In genomic region chr4:116866116-116866515, GRCh38 we compare ENCODE assay signal across 19 cellular contexts.
"Had no signal": no experiment of that assay in that cellular context is flagged by ENCODE, and none has a peak within 500 bp of the region (broad histone marks: within the 10 kb centered on the region; RNA-seq: fewer than 3 reads in every experiment).

No MANE protein-coding gene starts in this region.

- H3K9me3 ChIP-seq: psoas muscle, right lobe of liver had no signal

- H3K36me3 ChIP-seq: right lobe of liver had no signal

- H3K4me1 ChIP-seq: psoas muscle, right lobe of liver had no signal

- FAIRE-seq: bronchial epithelial cell had no signal

- H3K4me3 ChIP-seq: lung, psoas muscle, right lobe of liver had no signal

- H3K27ac ChIP-seq: epithelial cell of prostate, psoas muscle, right lobe of liver, VCaP had no signal

- DNase-seq: activated CD4-positive, alpha-beta memory T cell treated with anti-CD3 and anti-CD28 coated beads, Interleukin-2, amount 10 ng/mL, durations not matched to agents 7 days and 5 days; activated CD4-positive, alpha-beta T cell treated with anti-CD3 and anti-CD28 coated beads for 36 hours; activated CD8-positive, alpha-beta memory T cell treated with anti-CD3 and anti-CD28 coated beads, Interleukin-2, amount 50 U/mL, for 4 hours; activated gamma-delta T cell; activated T-cell treated with anti-CD3 and anti-CD28 coated beads, Interleukin-2, amount 50 U/mL, for 48 hours; amygdala; dermis blood vessel endothelial cell; effector memory CD8-positive, alpha-beta T cell; head of caudate nucleus; left colon; midbrain; psoas muscle; right lobe of liver; stimulated activated naive CD8-positive, alpha-beta T cell treated with anti-CD3 and anti-CD28 coated beads, Interleukin-15, Interleukin-2, amounts not matched to agents 100 U/mL and 50 U/mL, for 24 hours; T-helper 9 cell had no signal

- H3K27me3 ChIP-seq: right lobe of liver had no signal
